In genomic region chr9:38309324-38310195, GRCh38 we compare ENCODE assay signal across 1 cellular context.
TF ChIP-seq lines count a peak whose summit lies in the region.

No MANE protein-coding gene starts in this region.

TF ChIP-seq in SK-N-SH, 30 proteins besides CTCF, POLR2A, EP300 and RAD21 (continued from another document):
- TF ChIP-seq USF1 (IDR thresholded peaks at IDR 0.05; ENCODE audit: borderline replicate concordance, low read depth), result no peak
- TF ChIP-seq POLR2AphosphoS5 (IDR thresholded peaks at IDR 0.05; ENCODE audit: low read depth, low read length), result no peak
- no peak for TF ChIP-seq NRF1 (IDR thresholded peaks at IDR 0.05; ENCODE audit: low read depth, low read length)
- TF ChIP-seq TAF1 (IDR thresholded peaks at IDR 0.05; ENCODE audit: borderline replicate concordance, low read depth, low read length), result no peak
